Comparison of ENCODE assay signal across 19 cellular contexts in genomic region chr5:74256947-74257573, GRCh38.
DNase-seq lines count a peak whose midpoint lies in the region; ATAC-seq and TF ChIP-seq lines count a peak whose summit lies in the region.
"Had no signal": no experiment of that assay in that cellular context is flagged by ENCODE, and none has a peak within 500 bp of the region (broad histone marks: within the 10 kb centered on the region; RNA-seq: fewer than 3 reads in every experiment).

No MANE protein-coding gene starts in this region.

- H3K4me3 ChIP-seq in heart right ventricle (no peak overlapping the region), neutrophil (ENCODE audit: low read depth in 1 of 2, low read length in 1 of 2) (peak overlapping the region; percentile 24 to 30)

- H3K36me3 ChIP-seq in heart right ventricle (no peaks in the 10 kb centered on the region), neutrophil (no peaks in the 10 kb centered on the region)

- H3K27ac ChIP-seq in heart right ventricle, result peak overlapping the region in 9 of 10 donors; percentile 41 to 83 (median 54)
- H3K27ac ChIP-seq in neutrophil, result peak overlapping the region; percentile 83
- H3K27ac ChIP-seq: 22Rv1 had no signal

- intact Hi-C loops in heart right ventricle (cut with DNase I), result loop anchor here in 1 of 10 donors (10.0 kb wide), 1 partner anchor 352 kb away; no protein-coding TSS in a partner anchor

- H3K4me1 ChIP-seq in heart right ventricle, result peaks cover 0 to 29% (median 14%) of the 10 kb centered on the region in 9 donors
- peaks cover 23 to 29% of the 10 kb centered on the region in 2 experiments for H3K4me1 ChIP-seq in neutrophil (ENCODE audit: control insufficient read depth in 1 of 2, insufficient read depth in 1 of 2, low read depth in 1 of 2, low read length in 1 of 2)

- DNase-seq in NOMO-1 treated with DMSO at 0.1 percent for 48 hours (lab: John Stamatoyannopoulos, UW; ENCODE audit: unreplicated experiment), result peak; percentile 8
- DNase-seq in NOMO-1 treated with dmso at 0.1 percent for 144 hours (lab: John Stamatoyannopoulos, UW; ENCODE audit: unreplicated experiment), result no peak
- DNase-seq in heart right ventricle, result no peak
- DNase-seq in NCI-H510A (lab: John Stamatoyannopoulos, UW), result no peak
- DNase-seq in ACHN, result no peak
- DNase-seq: activated CD8-positive, alpha-beta memory T cell treated with anti-CD3 and anti-CD28 coated beads for 24 hours; activated naive CD4-positive, alpha-beta T cell; CD4-positive, alpha-beta memory T cell; central memory CD4-positive, alpha-beta T cell; GDM1; midbrain; NCI-H1417; NCI-H524 treated with DMSO at 0.1 percent for 48 hours; retina; T1000 had no signal

- in situ Hi-C loops in ACHN (cut with HindIII; ENCODE audit: low pct_ligation_motif_present, low pct_unique_long_range_greater_than_20kb, low sequenced_read_pairs), result no loop called here

- H3K27me3 ChIP-seq in heart right ventricle (no peaks in the 10 kb centered on the region), neutrophil (no peaks in the 10 kb centered on the region)

- ATAC-seq in heart right ventricle, result peak in 7 of 8 donors; percentile 19 to 44 (median 34)
- no peak for ATAC-seq in HG02678 (IDR thresholded peaks at IDR 0.05; ENCODE audit: unreplicated experiment)
- ATAC-seq in GM19452 (IDR thresholded peaks at IDR 0.05; ENCODE audit: unreplicated experiment), result no peak

- no peaks in the 10 kb centered on the region for H3K9me3 ChIP-seq in heart right ventricle
- H3K9me3 ChIP-seq in neutrophil, result no peaks in the 10 kb centered on the region

- TF ChIP-seq CTCF in heart right ventricle (IDR thresholded peaks at IDR 0.05) (no peak), neutrophil (IDR thresholded peaks at IDR 0.05) (no peak)

- WGBS in heart right ventricle, 2 donors, result 66 to 74% methylated on average over 6 of the region's 6 CpGs

Comparison
In these comparisons a context has a peak if more than half of its experiments do, and no peak if none do; other contexts are left out.
1. ATAC-seq: peak in heart right ventricle (7 of 8); none in HG02678 (single experiment) and GM19452 (single experiment).
2. H3K4me3 ChIP-seq: peak in neutrophil (2 of 2); none in heart right ventricle (0 of 10).